In the genomic region with DNA sequence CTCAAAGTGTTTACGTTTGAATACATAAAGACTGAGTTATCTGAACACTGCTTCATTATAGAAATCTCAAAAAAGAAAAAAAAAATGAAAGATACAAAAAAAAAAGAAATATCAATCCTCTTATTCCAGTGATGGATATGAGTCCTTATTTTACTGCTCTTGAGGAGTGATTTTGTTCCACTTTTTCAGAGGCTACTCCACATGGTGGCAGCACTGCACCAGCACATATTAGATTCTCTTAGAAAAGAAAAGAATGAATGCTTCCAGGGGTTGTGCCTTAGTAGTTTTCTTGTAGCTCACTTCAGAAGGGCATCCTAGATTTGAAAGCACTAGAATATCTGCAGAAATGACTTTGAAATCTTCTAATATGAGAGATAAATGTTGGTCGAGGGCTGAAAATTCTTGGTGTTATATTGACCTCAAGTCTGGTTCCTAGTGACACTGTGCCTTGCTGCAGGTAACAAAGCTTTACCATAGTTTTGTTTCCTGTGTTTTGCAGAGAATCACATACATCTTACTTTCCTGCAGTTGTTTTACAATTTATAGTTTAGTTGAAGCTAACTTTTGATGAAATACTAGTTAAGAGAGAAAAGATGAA, we compare ENCODE assay signal across 8 cellular contexts. TPM values are rescaled to one million over a fixed set of nuclear protein-coding genes. Genes with fewer than 3 reads are reported as not detected.
DNase-seq lines count a peak whose midpoint lies in the region; ATAC-seq and TF ChIP-seq lines count a peak whose summit lies in the region.

No MANE protein-coding gene starts in this region.

- H3K27ac Mint-ChIP-seq in activated T-helper 1 cell treated with anti-CD3 and anti-CD28 coated beads, Interleukin-12 subunit alpha, Interleukin-12 subunit beta, Interleukin-2, Interleukin-4 antibody, amounts not matched to agents 30 ng/mL and 10 ng/mL and 1 ng/mL, durations not matched to agents 14 hours and 24 hours and 36 hours = no peak overlapping the region
- H3K27ac Mint-ChIP-seq in activated T-helper 2 cell treated with anti-CD3 and anti-CD28 coated beads, Interferon-gamma antibody, Interleukin-2, Interleukin-4, amounts not matched to agents 10 μg/mL and 5 μg/mL and 100 μg/mL, durations not matched to agents 14 hours and 24 hours and 36 hours = no peak overlapping the region

- peaks cover 7% of the 10 kb centered on the region for H3K4me1 Mint-ChIP-seq in activated T-helper 1 cell treated with anti-CD3 and anti-CD28 coated beads, Interleukin-12 subunit alpha, Interleukin-12 subunit beta, Interleukin-2, Interleukin-4 antibody, amounts not matched to agents 30 ng/mL and 10 ng/mL and 1 ng/mL, durations not matched to agents 14 hours and 24 hours and 36 hours (ENCODE audit: low read depth)
- H3K4me1 Mint-ChIP-seq in activated T-helper 2 cell treated with anti-CD3 and anti-CD28 coated beads, Interferon-gamma antibody, Interleukin-2, Interleukin-4, amounts not matched to agents 10 μg/mL and 5 μg/mL and 100 μg/mL, durations not matched to agents 14 hours and 24 hours and 36 hours (ENCODE audit: low read depth) = peaks cover 5% of the 10 kb centered on the region

- intact Hi-C loops in activated T-helper 1 cell treated with anti-CD3 and anti-CD28 coated beads, Interleukin-12 subunit alpha, Interleukin-12 subunit beta, Interleukin-2, Interleukin-4 antibody, amounts not matched to agents 30 ng/mL and 10 ng/mL and 1 ng/mL, durations not matched to agents 14 hours and 24 hours and 36 hours (cut with micrococcal nuclease) = loop anchor here (1.0 kb wide), 2 partner anchors 134 to 191 kb away; no protein-coding TSS in a partner anchor
- intact Hi-C loops in left ventricle myocardium inferior (cut with micrococcal nuclease) = loop anchor here (5.0 kb wide), 1 partner anchor 134 kb away; no protein-coding TSS in a partner anchor
- intact Hi-C loops in activated T-helper 2 cell treated with anti-CD3 and anti-CD28 coated beads, Interferon-gamma antibody, Interleukin-2, Interleukin-4, amounts not matched to agents 10 μg/mL and 5 μg/mL and 100 μg/mL, durations not matched to agents 14 hours and 24 hours and 36 hours (cut with micrococcal nuclease) = loop anchor here (1.0 kb wide), 1 partner anchor 134 kb away; no protein-coding TSS in a partner anchor

- H3K27me3 Mint-ChIP-seq in activated T-helper 1 cell treated with anti-CD3 and anti-CD28 coated beads, Interleukin-12 subunit alpha, Interleukin-12 subunit beta, Interleukin-2, Interleukin-4 antibody, amounts not matched to agents 30 ng/mL and 10 ng/mL and 1 ng/mL, durations not matched to agents 14 hours and 24 hours and 36 hours (ENCODE audit: insufficient read depth) = no peaks in the 10 kb centered on the region
- H3K27me3 Mint-ChIP-seq in activated T-helper 2 cell treated with anti-CD3 and anti-CD28 coated beads, Interferon-gamma antibody, Interleukin-2, Interleukin-4, amounts not matched to agents 10 μg/mL and 5 μg/mL and 100 μg/mL, durations not matched to agents 14 hours and 24 hours and 36 hours (ENCODE audit: low read depth) = no peaks in the 10 kb centered on the region

- ATAC-seq in GM21737 (IDR thresholded peaks at IDR 0.05; ENCODE audit: unreplicated experiment) = no peak

- TF ChIP-seq CTCF in AG09319 (IDR thresholded peaks at IDR 0.05; ENCODE audit: low read depth, low read length) (peak; percentile 69), GM12872 (IDR thresholded peaks at IDR 0.05; ENCODE audit: insufficient read depth, low read depth, low read length) (peak; percentile 56), left ventricle myocardium inferior (IDR thresholded peaks at IDR 0.05; ENCODE audit: borderline replicate concordance) (peak; percentile 69)

- H3K4me3 ChIP-seq in left ventricle myocardium inferior = no peak overlapping the region

- H3K27ac ChIP-seq in left ventricle myocardium inferior (replicated peaks) = no peak overlapping the region

- no peak for DNase-seq in AG09319 (ENCODE audit: extremely low read depth, low read depth)
- DNase-seq in NCI-H748 (lab: John Stamatoyannopoulos, UW; ENCODE audit: unreplicated experiment) = peak; percentile 47
- DNase-seq in activated T-helper 1 cell treated with anti-CD3 and anti-CD28 coated beads, Interleukin-12 subunit alpha, Interleukin-12 subunit beta, Interleukin-2, Interleukin-4 antibody, amounts not matched to agents 30 ng/mL and 10 ng/mL and 1 ng/mL, durations not matched to agents 14 hours and 24 hours and 36 hours (ENCODE audit: low spot score) = peak; percentile 7
- no peak for DNase-seq in left ventricle myocardium inferior
- DNase-seq in smooth muscle cell of the brain vasculature (ENCODE audit: low read depth, low spot score) = peak; percentile 51
- no peak for DNase-seq in activated T-helper 2 cell treated with anti-CD3 and anti-CD28 coated beads, Interferon-gamma antibody, Interleukin-2, Interleukin-4, amounts not matched to agents 10 μg/mL and 5 μg/mL and 100 μg/mL, durations not matched to agents 14 hours and 24 hours and 36 hours (ENCODE audit: low spot score)

- no peaks in the 10 kb centered on the region for H3K9me3 ChIP-seq in left ventricle myocardium inferior (replicated peaks)

- peaks cover 33% of the 10 kb centered on the region for H3K4me1 ChIP-seq in left ventricle myocardium inferior

- peaks cover 43% of the 10 kb centered on the region for H3K36me3 ChIP-seq in left ventricle myocardium inferior

- H3K9me3 Mint-ChIP-seq in activated T-helper 1 cell treated with anti-CD3 and anti-CD28 coated beads, Interleukin-12 subunit alpha, Interleukin-12 subunit beta, Interleukin-2, Interleukin-4 antibody, amounts not matched to agents 30 ng/mL and 10 ng/mL and 1 ng/mL, durations not matched to agents 14 hours and 24 hours and 36 hours = no peaks in the 10 kb centered on the region
- H3K9me3 Mint-ChIP-seq in activated T-helper 2 cell treated with anti-CD3 and anti-CD28 coated beads, Interferon-gamma antibody, Interleukin-2, Interleukin-4, amounts not matched to agents 10 μg/mL and 5 μg/mL and 100 μg/mL, durations not matched to agents 14 hours and 24 hours and 36 hours = no peaks in the 10 kb centered on the region

- no peak overlapping the region for H3K4me3 Mint-ChIP-seq in activated T-helper 1 cell treated with anti-CD3 and anti-CD28 coated beads, Interleukin-12 subunit alpha, Interleukin-12 subunit beta, Interleukin-2, Interleukin-4 antibody, amounts not matched to agents 30 ng/mL and 10 ng/mL and 1 ng/mL, durations not matched to agents 14 hours and 24 hours and 36 hours
- H3K4me3 Mint-ChIP-seq in activated T-helper 2 cell treated with anti-CD3 and anti-CD28 coated beads, Interferon-gamma antibody, Interleukin-2, Interleukin-4, amounts not matched to agents 10 μg/mL and 5 μg/mL and 100 μg/mL, durations not matched to agents 14 hours and 24 hours and 36 hours (ENCODE audit: low read depth) = no peak overlapping the region

- no peaks in the 10 kb centered on the region for H3K27me3 ChIP-seq in left ventricle myocardium inferior (ENCODE audit: low read depth)

- peaks cover 17% of the 10 kb centered on the region for H3K36me3 Mint-ChIP-seq in activated T-helper 1 cell treated with anti-CD3 and anti-CD28 coated beads, Interleukin-12 subunit alpha, Interleukin-12 subunit beta, Interleukin-2, Interleukin-4 antibody, amounts not matched to agents 30 ng/mL and 10 ng/mL and 1 ng/mL, durations not matched to agents 14 hours and 24 hours and 36 hours (ENCODE audit: low read depth)
- peaks cover 54% of the 10 kb centered on the region for H3K36me3 Mint-ChIP-seq in activated T-helper 2 cell treated with anti-CD3 and anti-CD28 coated beads, Interferon-gamma antibody, Interleukin-2, Interleukin-4, amounts not matched to agents 10 μg/mL and 5 μg/mL and 100 μg/mL, durations not matched to agents 14 hours and 24 hours and 36 hours (ENCODE audit: low read depth)

RNA-seq across cellular contexts. Expression of gene AP2B1, which starts 25.9 kb away (rescaled TPM):
- total RNA-seq in activated T-helper 1 cell treated with anti-CD3 and anti-CD28 coated beads, Interleukin-12 subunit alpha, Interleukin-12 subunit beta, Interleukin-2, Interleukin-4 antibody, amounts not matched to agents 30 ng/mL and 10 ng/mL and 1 ng/mL, durations not matched to agents 14 hours and 24 hours and 36 hours = 156 and 167 TPM in 2 replicates
- 113 TPM for total RNA-seq in left ventricle myocardium inferior
- 177 and 194 TPM in 2 replicates for total RNA-seq in activated T-helper 2 cell treated with anti-CD3 and anti-CD28 coated beads, Interferon-gamma antibody, Interleukin-2, Interleukin-4, amounts not matched to agents 10 μg/mL and 5 μg/mL and 100 μg/mL, durations not matched to agents 14 hours and 24 hours and 36 hours

RNA-seq across cellular contexts. Expression of gene PEX12, which starts 34.7 kb away (rescaled TPM):
- 5.0 and 5.9 TPM in 2 replicates for total RNA-seq in activated T-helper 1 cell treated with anti-CD3 and anti-CD28 coated beads, Interleukin-12 subunit alpha, Interleukin-12 subunit beta, Interleukin-2, Interleukin-4 antibody, amounts not matched to agents 30 ng/mL and 10 ng/mL and 1 ng/mL, durations not matched to agents 14 hours and 24 hours and 36 hours
- 8.7 TPM for total RNA-seq in left ventricle myocardium inferior
- 4.5 and 4.8 TPM in 2 replicates for total RNA-seq in activated T-helper 2 cell treated with anti-CD3 and anti-CD28 coated beads, Interferon-gamma antibody, Interleukin-2, Interleukin-4, amounts not matched to agents 10 μg/mL and 5 μg/mL and 100 μg/mL, durations not matched to agents 14 hours and 24 hours and 36 hours

RNA-seq across cellular contexts. Expression of gene SLFN14, which starts 52.4 kb away (rescaled TPM):
- total RNA-seq in activated T-helper 1 cell treated with anti-CD3 and anti-CD28 coated beads, Interleukin-12 subunit alpha, Interleukin-12 subunit beta, Interleukin-2, Interleukin-4 antibody, amounts not matched to agents 30 ng/mL and 10 ng/mL and 1 ng/mL, durations not matched to agents 14 hours and 24 hours and 36 hours = 0.05 and 0.10 TPM in 2 replicates
- not detected for total RNA-seq in left ventricle myocardium inferior
- not detected in 2 replicates for total RNA-seq in activated T-helper 2 cell treated with anti-CD3 and anti-CD28 coated beads, Interferon-gamma antibody, Interleukin-2, Interleukin-4, amounts not matched to agents 10 μg/mL and 5 μg/mL and 100 μg/mL, durations not matched to agents 14 hours and 24 hours and 36 hours

Comparison
In these comparisons a context has a peak if more than half of its experiments do, and no peak if none do; other contexts are left out.
1. DNase-seq: peak in NCI-H748 (single experiment), activated T-helper 1 cell treated with anti-CD3 and anti-CD28 coated beads, Interleukin-12 subunit alpha, Interleukin-12 subunit beta, Interleukin-2, Interleukin-4 antibody, amounts not matched to agents 30 ng/mL and 10 ng/mL and 1 ng/mL, durations not matched to agents 14 hours and 24 hours and 36 hours (single experiment) and smooth muscle cell of the brain vasculature (single experiment); none in AG09319 (single experiment), left ventricle myocardium inferior (single experiment) and activated T-helper 2 cell treated with anti-CD3 and anti-CD28 coated beads, Interferon-gamma antibody, Interleukin-2, Interleukin-4, amounts not matched to agents 10 μg/mL and 5 μg/mL and 100 μg/mL, durations not matched to agents 14 hours and 24 hours and 36 hours (single experiment).
2. Peak in every context shown above with its lines, with median percentiles within 50 percentile points of each other: CTCF ChIP-seq.